In the genomic region with DNA sequence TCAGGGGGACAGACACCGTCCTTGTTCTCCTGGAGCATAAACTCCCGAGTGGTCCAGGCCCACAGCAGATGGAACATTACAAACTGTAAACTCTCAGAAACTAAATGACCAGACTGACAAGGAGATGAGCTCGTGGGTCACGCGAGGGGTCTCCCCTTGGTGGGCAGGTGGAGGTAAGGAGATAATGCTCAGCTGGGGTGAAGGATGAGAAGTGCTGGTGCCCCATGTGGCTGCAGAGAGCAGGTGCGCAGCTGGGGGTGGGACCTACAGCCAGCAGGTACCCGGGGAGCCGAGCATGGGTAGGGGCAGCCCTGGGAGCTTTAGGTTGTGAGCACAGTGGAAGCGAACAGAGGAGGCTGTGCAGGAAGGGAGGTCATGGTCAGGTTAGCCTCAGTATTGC, we compare ENCODE assay signal across 21 cellular contexts. TPM values are rescaled to one million over a fixed set of nuclear protein-coding genes. Genes with fewer than 3 reads are reported as not detected.
DNase-seq lines count a peak whose midpoint lies in the region; ATAC-seq, FAIRE-seq and TF ChIP-seq lines count a peak whose summit lies in the region.
"Had no signal": no experiment of that assay in that cellular context is flagged by ENCODE, and none has a peak within 500 bp of the region (broad histone marks: within the 10 kb centered on the region; RNA-seq: fewer than 3 reads in every experiment).

No MANE protein-coding gene starts in this region.

- H3K4me2 ChIP-seq in HepG2 (ENCODE audit: low read depth, low read length) (no peak overlapping the region), hepatocyte (no peak overlapping the region)
- H3K4me2 ChIP-seq: BLaER1, KMS-11 had no signal

- no peaks in the 10 kb centered on the region for H3K36me3 ChIP-seq in HepG2 (replicated peaks in 1 of 2; ENCODE audit: control insufficient read depth in 1 of 2, insufficient read depth in 2 of 2, low read length in 2 of 2)
- no peaks in the 10 kb centered on the region for H3K36me3 ChIP-seq in right lobe of liver
- no peaks in the 10 kb centered on the region for H3K36me3 ChIP-seq in WERI-Rb-1
- no peaks in the 10 kb centered on the region for H3K36me3 ChIP-seq in hepatocyte (replicated peaks; ENCODE audit: insufficient read depth, low read depth)
- H3K36me3 ChIP-seq: BLaER1, MG63 had no signal

- H3K4me1 ChIP-seq in HepG2 (ENCODE audit: insufficient read depth, low read length) (no peaks in the 10 kb centered on the region), right lobe of liver (no peaks in the 10 kb centered on the region), hepatocyte (ENCODE audit: insufficient read depth) (no peaks in the 10 kb centered on the region)
- H3K4me1 ChIP-seq: BLaER1 had no signal

- H3K4me3 ChIP-seq in HepG2 (replicated peaks in 1 of 3; ENCODE audit: insufficient read depth in 1 of 3, low read depth in 2 of 3, low read length in 3 of 3) (no peak overlapping the region), right lobe of liver (no peak overlapping the region), WERI-Rb-1 (ENCODE audit: low read depth, low read length) (no peak overlapping the region), hepatocyte (no peak overlapping the region)
- H3K4me3 ChIP-seq: BLaER1, MG63 had no signal

- no peaks in the 10 kb centered on the region for H4K20me1 ChIP-seq in HepG2 (ENCODE audit: insufficient read depth, low read length)
- no peaks in the 10 kb centered on the region for H4K20me1 ChIP-seq in hepatocyte (ENCODE audit: insufficient read depth, poor library complexity, severe bottlenecking)
- H4K20me1 ChIP-seq: BLaER1 had no signal

- H2AFZ ChIP-seq in HepG2 (ENCODE audit: low read length) (no peak overlapping the region), hepatocyte (no peak overlapping the region)

- ATAC-seq in HepG2: peak; percentile 45; the same call in 2 of the 3 replicates
- no peak for ATAC-seq in right lobe of liver
- ATAC-seq in HG03097 (IDR thresholded peaks at IDR 0.05; ENCODE audit: low FRiP score, unreplicated experiment): no peak
- no peak for ATAC-seq in left ventricle myocardium superior
- ATAC-seq: CD8-positive, alpha-beta T cell had no signal

- DNase-seq in HepG2 (ENCODE audit: low spot score) (no peak), right lobe of liver (no peak), WERI-Rb-1 (peak; percentile 31), iPS-NIHi7 (ENCODE audit: extremely low spot score) (peak; percentile 50), GDM1 (lab: John Stamatoyannopoulos, UW) (no peak), hepatocyte (ENCODE audit: low spot score) (no peak), left ventricle myocardium superior (no peak)
- DNase-seq: 8988T; CD8-positive, alpha-beta T cell; MG63; NCI-H1092 treated with DMSO at 0.1 percent for 48 hours; NCI-H1694 treated with DMSO at 0.1 percent for 48 hours; NCI-H2107; NCI-H526 treated with DMSO at 0.1 percent for 48 hours; NK-92 treated with Interleukin-12 subunit alpha and Interleukin-12 subunit beta, amount 100 ng/mL, for 24 hours; OCI-M1; RPMI8226; SIG-M5 had no signal

- H3K9me2 ChIP-seq in hepatocyte (replicated peaks; ENCODE audit: insufficient read depth): no peaks in the 10 kb centered on the region

- POLR2A ChIA-PET in HepG2 (lab: Yijun Ruan, JAX): no interaction called here

- H3K27ac ChIP-seq in HepG2 (ENCODE audit: extremely low read length, insufficient read depth, low read length) (no peak overlapping the region), right lobe of liver (no peak overlapping the region), WERI-Rb-1 (no peak overlapping the region), hepatocyte (no peak overlapping the region)
- H3K27ac ChIP-seq: BLaER1, KMS-11 had no signal

- TF ChIP-seq EP300 in HepG2 (IDR thresholded peaks at IDR 0.05; ENCODE audit: low read depth in 2 of 2, low read length in 2 of 2) (no peak), HepG2 (CRISPR knock-in tag; IDR thresholded peaks at IDR 0.05; ENCODE audit: borderline replicate concordance) (no peak)

- H3K27me3 ChIP-seq in HepG2 (ENCODE audit: control insufficient read depth in 1 of 2, insufficient read depth in 2 of 2, low read length in 2 of 2) (peaks cover 1 to 5% of the 10 kb centered on the region in 2 experiments; a peak in 3 of 5 replicates), right lobe of liver (no peaks in the 10 kb centered on the region), WERI-Rb-1 (ENCODE audit: insufficient read depth, low read depth, severe bottlenecking) (no peaks in the 10 kb centered on the region), hepatocyte (no peaks in the 10 kb centered on the region)
- H3K27me3 ChIP-seq: BLaER1, MG63 had no signal

- H3K9ac ChIP-seq in HepG2 (ENCODE audit: insufficient read depth, low read depth, low read length): no peak overlapping the region
- H3K9ac ChIP-seq: BLaER1, KMS-11 had no signal

- TF ChIP-seq CTCF in HepG2 (CRISPR knock-in tag; IDR thresholded peaks at IDR 0.05) (no peak), right lobe of liver (IDR thresholded peaks at IDR 0.05) (no peak), WERI-Rb-1 (IDR thresholded peaks at IDR 0.05; ENCODE audit: low read depth, low read length) (peak; percentile 63), hepatocyte (IDR thresholded peaks at IDR 0.05; ENCODE audit: poor library complexity) (no peak)

- no TSS peak for BruUV-seq in HepG2 (replicated peaks; lab: Mats Ljungman, UMichigan)

- CTCF ChIA-PET in HepG2 (lab: Yijun Ruan, JAX; ENCODE audit: low intra/inter-chr PET ratio, low total read pairs): no interaction called here

- TF ChIP-seq RAD21 in HepG2 (CRISPR knock-in tag; IDR thresholded peaks at IDR 0.05): no peak

- H3K9me3 ChIP-seq in HepG2 (ENCODE audit: low read length) (no peaks in the 10 kb centered on the region), right lobe of liver (no peaks in the 10 kb centered on the region), WERI-Rb-1 (ENCODE audit: severe bottlenecking) (no peaks in the 10 kb centered on the region), hepatocyte (ENCODE audit: low read depth) (no peaks in the 10 kb centered on the region)
- H3K9me3 ChIP-seq: BLaER1, MG63 had no signal

- no peak for TF ChIP-seq POLR2A in HepG2 (IDR thresholded peaks at IDR 0.05; ENCODE audit: insufficient read depth in 1 of 2, low read depth in 2 of 2, low read length in 2 of 2)
- no peak for TF ChIP-seq POLR2A in right lobe of liver (IDR thresholded peaks at IDR 0.05)

- in situ Hi-C loops in HepG2 (cut with HindIII; ENCODE audit: extremely low pct_ligation_motif_present, low pct_unique_long_range_greater_than_20kb): no loop called here

- 10% methylated on average over 9 of the region's 9 CpGs for WGBS in HepG2 (ENCODE audit: low lambda C conversion rate)
- 58% methylated on average over 8 of the region's 9 CpGs for WGBS in right lobe of liver (ENCODE audit: insufficient coverage, low coverage, low lambda C conversion rate, missing lambda C conversion rate)
- WGBS in hepatocyte (ENCODE audit: low lambda C conversion rate, missing lambda C conversion rate): 82% methylated on average over 9 of the region's 9 CpGs

- H3K79me2 ChIP-seq in HepG2 (ENCODE audit: insufficient read depth, low read length): no peaks in the 10 kb centered on the region
- no peaks in the 10 kb centered on the region for H3K79me2 ChIP-seq in hepatocyte

- no peak for FAIRE-seq in HepG2 (lab: Jason Lieb, UNC)

- intact Hi-C loops in HepG2 (cut with micrococcal nuclease; ENCODE audit: unreplicated experiment) (no loop called here), right lobe of liver (cut with DNase I) (no loop called here), left ventricle myocardium superior (cut with micrococcal nuclease) (no loop called here)

TF ChIP-seq in HepG2, 621 proteins besides CTCF, POLR2A, EP300 and RAD21 (continues in another document):
- no peak for TF ChIP-seq ZNF781 (CRISPR knock-in tag; IDR thresholded peaks at IDR 0.05; ENCODE audit: borderline replicate concordance, not compliant biosample characterization)
- TF ChIP-seq MXI1 (IDR thresholded peaks at IDR 0.05; ENCODE audit: borderline replicate concordance, low read depth, low read length): no peak
- no peak for TF ChIP-seq NKX3-1 (CRISPR knock-in tag; IDR thresholded peaks at IDR 0.05)
- no peak for TF ChIP-seq PLRG1 (conservative IDR thresholded peaks at IDR 0.05)
- TF ChIP-seq, protein P1, sequence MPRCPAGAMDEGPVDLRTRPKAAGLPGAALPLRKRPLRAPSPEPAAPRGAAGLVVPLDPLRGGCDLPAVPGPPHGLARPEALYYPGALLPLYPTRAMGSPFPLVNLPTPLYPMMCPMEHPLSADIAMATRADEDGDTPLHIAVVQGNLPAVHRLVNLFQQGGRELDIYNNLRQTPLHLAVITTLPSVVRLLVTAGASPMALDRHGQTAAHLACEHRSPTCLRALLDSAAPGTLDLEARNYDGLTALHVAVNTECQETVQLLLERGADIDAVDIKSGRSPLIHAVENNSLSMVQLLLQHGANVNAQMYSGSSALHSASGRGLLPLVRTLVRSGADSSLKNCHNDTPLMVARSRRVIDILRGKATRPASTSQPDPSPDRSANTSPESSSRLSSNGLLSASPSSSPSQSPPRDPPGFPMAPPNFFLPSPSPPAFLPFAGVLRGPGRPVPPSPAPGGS (CRISPR knock-in tag; IDR thresholded peaks at IDR 0.05): no peak
- TF ChIP-seq KMT2B (CRISPR knock-in tag; IDR thresholded peaks at IDR 0.05): no peak

RNA-seq across cellular contexts. Expression of gene AJAP1, which starts 40.1 kb away (rescaled TPM):
- total RNA-seq in HepG2 (2016; rRNA removed; fragmentation: Illumina TruSeq; extraction: Trizol) (not detected in 2 replicates), right lobe of liver (under 1 TPM; 0.06 to 0.35 (median 0.13) TPM), hepatocyte (0.13 and 0.32 TPM in 2 replicates), left ventricle myocardium superior (0.05 TPM)
- total RNA-seq in HepG2 (2016; cell fraction: cytosol; rRNA removed; fragmentation: Illumina TruSeq; extraction: Trizol; ENCODE audit: low read depth): not detected in 2 replicates
- total RNA-seq in HepG2 (2016; cell fraction: insoluble cytoplasmic fraction; rRNA removed; fragmentation: Illumina TruSeq; extraction: Trizol): not detected in 2 replicates
- total RNA-seq in HepG2 (2016; cell fraction: membrane; rRNA removed; fragmentation: Illumina TruSeq; extraction: Trizol): not detected in 2 replicates
- total RNA-seq in HepG2 (2016; cell fraction: nucleus; rRNA removed; fragmentation: Illumina TruSeq; extraction: Trizol): not detected in 2 replicates
- polyA plus RNA-seq in HepG2 (2011; rRNA removed) (not detected in 2 replicates), hepatocyte (0.39 and 0.64 TPM in 2 replicates)
- polyA plus RNA-seq in HepG2 (2011; cell fraction: cytosol; rRNA removed): not detected in 2 replicates
- polyA plus RNA-seq in HepG2 (2011; cell fraction: nucleus; rRNA removed): not detected in 2 replicates
- polyA plus RNA-seq in HepG2 (2012): not detected in 2 replicates
- polyA plus RNA-seq in HepG2 (2016; cell fraction: cytosol; fragmentation: Illumina TruSeq; extraction: Trizol; ENCODE audit: low read depth): not detected in 2 replicates
- not detected in 2 replicates for polyA plus RNA-seq in HepG2 (2016; cell fraction: insoluble cytoplasmic fraction; fragmentation: Illumina TruSeq; extraction: Trizol; ENCODE audit: low read depth)
- not detected in 2 replicates for polyA plus RNA-seq in HepG2 (2016; cell fraction: membrane; fragmentation: Illumina TruSeq; extraction: Trizol; ENCODE audit: low read depth)
- not detected in 2 replicates for polyA plus RNA-seq in HepG2 (2016; cell fraction: nucleus; fragmentation: Illumina TruSeq; extraction: Trizol; ENCODE audit: insufficient read depth, low read depth)
- polyA minus RNA-seq in HepG2 (2011; rRNA and poly(A)+ RNA removed; ENCODE audit: low replicate concordance): not detected in 2 replicates
- not detected in 2 replicates for polyA minus RNA-seq in HepG2 (2011; cell fraction: cytosol; rRNA and poly(A)+ RNA removed)
- not detected in 2 replicates for polyA minus RNA-seq in HepG2 (2011; cell fraction: nucleus; rRNA and poly(A)+ RNA removed)

Comparison
In these comparisons a context has a peak if more than half of its experiments do, and no peak if none do; other contexts are left out.
1. DNase-seq: peak in WERI-Rb-1 (single experiment) and iPS-NIHi7 (single experiment); none in HepG2 (single experiment), right lobe of liver (0 of 3), GDM1 (single experiment), hepatocyte (single experiment) and left ventricle myocardium superior (single experiment).